In the genomic region with DNA sequence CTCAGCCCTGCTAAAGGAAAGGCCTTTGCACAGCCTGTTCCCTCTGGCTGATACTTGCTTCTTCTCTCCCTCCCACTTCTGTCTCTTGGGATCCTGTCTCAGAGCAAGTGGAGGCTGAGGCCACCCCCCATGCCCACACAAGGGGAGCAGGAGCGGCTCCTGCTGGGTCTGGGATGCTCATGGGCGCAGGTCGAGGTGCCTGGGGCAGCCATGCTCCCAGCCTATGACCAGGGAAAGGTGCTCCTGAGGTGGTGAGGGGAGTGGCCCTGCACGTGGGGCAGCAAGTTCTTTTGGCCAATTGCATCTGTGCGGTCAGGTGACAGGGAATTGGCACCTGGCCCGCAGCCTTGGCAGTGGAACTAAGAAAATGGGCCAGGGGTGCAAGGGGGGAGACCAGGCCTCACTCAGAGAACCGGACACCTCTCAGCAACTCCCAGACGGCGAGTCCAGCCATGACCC, we compare ENCODE assay signal across 10 cellular contexts. TPM values are rescaled to one million over a fixed set of nuclear protein-coding genes. Genes with fewer than 3 reads are reported as not detected.
DNase-seq lines count a peak whose midpoint lies in the region; ATAC-seq lines count a peak whose summit lies in the region.
"Had no signal": no experiment of that assay in that cellular context is flagged by ENCODE, and none has a peak within 500 bp of the region (broad histone marks: within the 10 kb centered on the region; RNA-seq: fewer than 3 reads in every experiment).

No MANE protein-coding gene starts in this region.

- H3K27me3 Mint-ChIP-seq in activated CD4-positive, alpha-beta T cell treated with anti-CD3 and anti-CD28 coated beads, Interleukin-2, amount 10 ng/mL, durations not matched to agents 7 days and 5 days, result peaks cover 13% of the 10 kb centered on the region
- peaks cover 0 to under 1% of the 10 kb centered on the region in 2 donors for H3K27me3 Mint-ChIP-seq in effector memory CD8-positive, alpha-beta T cell

- no peak overlapping the region for H3K27ac Mint-ChIP-seq in activated CD4-positive, alpha-beta T cell treated with anti-CD3 and anti-CD28 coated beads, Interleukin-2, amount 10 ng/mL, durations not matched to agents 7 days and 5 days
- no peak overlapping the region for H3K27ac Mint-ChIP-seq in effector memory CD8-positive, alpha-beta T cell
- H3K27ac Mint-ChIP-seq in stimulated activated effector memory CD8-positive, alpha-beta T cell treated with anti-CD3 and anti-CD28 coated beads, Interleukin-12 subunit alpha, Interleukin-12 subunit beta, amount 100 ng/mL, for 72 hours, result no peak overlapping the region

- H3K4me3 Mint-ChIP-seq in activated CD4-positive, alpha-beta T cell treated with anti-CD3 and anti-CD28 coated beads, Interleukin-2, amount 10 ng/mL, durations not matched to agents 7 days and 5 days, result peak overlapping the region; percentile 70
- peak overlapping the region; percentile 32 to 66 for H3K4me3 Mint-ChIP-seq in effector memory CD8-positive, alpha-beta T cell
- H3K4me3 Mint-ChIP-seq in stimulated activated effector memory CD8-positive, alpha-beta T cell treated with anti-CD3 and anti-CD28 coated beads, Interleukin-12 subunit alpha, Interleukin-12 subunit beta, amount 100 ng/mL, for 72 hours, result peak overlapping the region; percentile 25

- H3K4me1 Mint-ChIP-seq in activated CD4-positive, alpha-beta T cell treated with anti-CD3 and anti-CD28 coated beads, Interleukin-2, amount 10 ng/mL, durations not matched to agents 7 days and 5 days, result peaks cover 16% of the 10 kb centered on the region
- H3K4me1 Mint-ChIP-seq in effector memory CD8-positive, alpha-beta T cell (ENCODE audit: low read depth in 2 of 2), result peaks cover 4 to 6% of the 10 kb centered on the region in 2 donors
- H3K4me1 Mint-ChIP-seq in stimulated activated effector memory CD8-positive, alpha-beta T cell treated with anti-CD3 and anti-CD28 coated beads, Interleukin-12 subunit alpha, Interleukin-12 subunit beta, amount 100 ng/mL, for 72 hours, result peaks cover 15% of the 10 kb centered on the region

- POLR2A ChIA-PET in activated CD4-positive, alpha-beta T cell treated with anti-CD3 and anti-CD28 coated beads, Interleukin-2, amount 10 ng/mL, durations not matched to agents 7 days and 5 days (lab: Charles Lee), result no interaction called here

- CTCF ChIA-PET in activated CD4-positive, alpha-beta T cell treated with anti-CD3 and anti-CD28 coated beads, Interleukin-2, amount 10 ng/mL, durations not matched to agents 7 days and 5 days (lab: Charles Lee), result interaction anchor here (1.1 to 1.6 kb wide), 2 partner anchors 32 to 73 kb away, joined by 4 to 5 read pairs; no protein-coding TSS in a partner anchor

- no peaks in the 10 kb centered on the region for H3K9me3 Mint-ChIP-seq in activated CD4-positive, alpha-beta T cell treated with anti-CD3 and anti-CD28 coated beads, Interleukin-2, amount 10 ng/mL, durations not matched to agents 7 days and 5 days
- no peaks in the 10 kb centered on the region for H3K9me3 Mint-ChIP-seq in effector memory CD8-positive, alpha-beta T cell
- no peaks in the 10 kb centered on the region for H3K9me3 Mint-ChIP-seq in stimulated activated effector memory CD8-positive, alpha-beta T cell treated with anti-CD3 and anti-CD28 coated beads, Interleukin-12 subunit alpha, Interleukin-12 subunit beta, amount 100 ng/mL, for 72 hours

- no peaks in the 10 kb centered on the region for H3K36me3 Mint-ChIP-seq in activated CD4-positive, alpha-beta T cell treated with anti-CD3 and anti-CD28 coated beads, Interleukin-2, amount 10 ng/mL, durations not matched to agents 7 days and 5 days (ENCODE audit: low read depth)
- H3K36me3 Mint-ChIP-seq in effector memory CD8-positive, alpha-beta T cell (ENCODE audit: insufficient read depth), result no peaks in the 10 kb centered on the region
- peaks cover 7% of the 10 kb centered on the region for H3K36me3 Mint-ChIP-seq in stimulated activated effector memory CD8-positive, alpha-beta T cell treated with anti-CD3 and anti-CD28 coated beads, Interleukin-12 subunit alpha, Interleukin-12 subunit beta, amount 100 ng/mL, for 72 hours

- no peak for DNase-seq in activated CD4-positive, alpha-beta T cell treated with anti-CD3 and anti-CD28 coated beads, Interleukin-2, amount 10 ng/mL, durations not matched to agents 7 days and 5 days
- DNase-seq in activated CD4-positive, alpha-beta T cell treated with anti-CD3 and anti-CD28 coated beads for 4 hours, result no peak
- DNase-seq in NCI-H2196 (lab: John Stamatoyannopoulos, UW; ENCODE audit: unreplicated experiment), result peak; percentile 70
- no peak for DNase-seq in effector memory CD8-positive, alpha-beta T cell
- no peak for DNase-seq in stimulated activated effector memory CD8-positive, alpha-beta T cell treated with anti-CD3 and anti-CD28 coated beads, Interleukin-12 subunit alpha, Interleukin-12 subunit beta, amount 100 ng/mL, for 72 hours (ENCODE audit: low spot score in 2 of 2)
- DNase-seq in stimulated activated CD4-positive, alpha-beta T cell treated with anti-CD3 and anti-CD28 coated beads, Interleukin-2, amount 100 ng/mL, for 48 hours, result no peak
- DNase-seq: erythroblast, WERI-Rb-1 had no signal

- no peak for ATAC-seq in effector memory CD8-positive, alpha-beta T cell (replicated peaks)
- ATAC-seq in stimulated activated effector memory CD8-positive, alpha-beta T cell treated with anti-CD3 and anti-CD28 coated beads, Interleukin-12 subunit alpha, Interleukin-12 subunit beta, amount 100 ng/mL, for 72 hours, result no peak
- ATAC-seq in GM19351 (IDR thresholded peaks at IDR 0.05; ENCODE audit: unreplicated experiment) (no peak), GM21786 (IDR thresholded peaks at IDR 0.05; ENCODE audit: unreplicated experiment) (no peak)

RNA-seq across cellular contexts. Expression of gene MAPK11, which starts 1.5 kb away (rescaled TPM):
- 10 to 100 TPM; 10.7 to 12.6 TPM for total RNA-seq in activated CD4-positive, alpha-beta T cell treated with anti-CD3 and anti-CD28 coated beads, Interleukin-2, amount 10 ng/mL, durations not matched to agents 7 days and 5 days

RNA-seq across cellular contexts. Expression of gene MAPK12, which starts 7.2 kb away (rescaled TPM):
- 1 to 10 TPM; 2.9 TPM for total RNA-seq in activated CD4-positive, alpha-beta T cell treated with anti-CD3 and anti-CD28 coated beads, Interleukin-2, amount 10 ng/mL, durations not matched to agents 7 days and 5 days

RNA-seq across cellular contexts. Expression of gene HDAC10, which starts 17.6 kb away (rescaled TPM):
- 10 to 100 TPM; 68.3 to 93.6 TPM for total RNA-seq in activated CD4-positive, alpha-beta T cell treated with anti-CD3 and anti-CD28 coated beads, Interleukin-2, amount 10 ng/mL, durations not matched to agents 7 days and 5 days

RNA-seq across cellular contexts. Expression of gene TUBGCP6, which starts 23.9 kb away (rescaled TPM):
- 10 to 100 TPM; 62.9 to 71.4 TPM for total RNA-seq in activated CD4-positive, alpha-beta T cell treated with anti-CD3 and anti-CD28 coated beads, Interleukin-2, amount 10 ng/mL, durations not matched to agents 7 days and 5 days

RNA-seq across cellular contexts. Expression of gene PLXNB2, which starts 38.8 kb away (rescaled TPM):
- 10 to 100 TPM; 10.7 to 11.1 TPM for total RNA-seq in activated CD4-positive, alpha-beta T cell treated with anti-CD3 and anti-CD28 coated beads, Interleukin-2, amount 10 ng/mL, durations not matched to agents 7 days and 5 days
